Comparison of ENCODE assay signal across 25 cellular contexts in the genomic region with DNA sequence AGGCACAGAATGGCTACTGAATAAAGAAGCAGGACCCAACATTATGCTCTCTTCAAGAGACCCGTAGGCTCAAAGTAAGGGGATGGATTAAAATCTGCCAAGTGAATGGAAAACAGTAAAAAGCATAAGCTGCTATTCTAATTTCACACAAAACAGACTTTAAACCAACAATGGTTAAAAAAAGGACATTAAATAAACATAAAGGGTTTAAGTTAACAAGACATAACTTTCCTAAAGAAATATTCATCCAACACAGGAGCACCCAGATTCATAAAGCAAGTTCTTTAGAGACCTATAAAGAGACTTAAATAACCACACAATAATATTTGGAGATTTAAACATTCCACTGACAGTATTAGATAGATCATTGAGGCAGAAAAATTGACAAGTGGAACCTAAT.
"Had no signal": no experiment of that assay in that cellular context is flagged by ENCODE, and none has a peak within 500 bp of the region (broad histone marks: within the 10 kb centered on the region; RNA-seq: fewer than 3 reads in every experiment).

No MANE protein-coding gene starts in this region.

- H3K27me3 ChIP-seq: stomach, suprapubic skin, testis, thyroid gland, tibial artery, tibial nerve, transverse colon, upper lobe of left lung, upper lobe of right lung, uterus, vagina had no signal

- H3K36me3 ChIP-seq: stomach, suprapubic skin, thoracic aorta, thyroid gland, tibial artery, tibial nerve, transverse colon, upper lobe of left lung, upper lobe of right lung, uterus, vagina had no signal

- H3K9me3 ChIP-seq: suprapubic skin, testis, thoracic aorta, thyroid gland, transverse colon, upper lobe of left lung, upper lobe of right lung, vagina had no signal

- FAIRE-seq: urothelium cell line had no signal

- DNase-seq: stimulated activated CD4-positive, alpha-beta T cell treated with anti-CD3 and anti-CD28 coated beads, Interleukin-2, amount 100 ng/mL, for 48 hours; stimulated activated CD4-positive, alpha-beta T cell treated with anti-CD3 and anti-CD28 coated beads, Interleukin-4, amount 100 ng/mL, for 1 hour; stimulated activated CD4-positive, alpha-beta T cell treated with anti-CD3 and anti-CD28 coated beads, Interleukin-4, amount 100 ng/mL, for 24 hours; stimulated activated CD4-positive, alpha-beta T cell treated with anti-CD3 and anti-CD28 coated beads, Interleukin-4, amount 100 ng/mL, for 4 hours; stimulated activated CD8-positive, alpha-beta memory T cell treated with anti-CD3 and anti-CD28 coated beads, Interleukin-4, amount 100 ng/mL, for 48 hours; stimulated activated naive B cell treated with anti-CD40 and anti-IgM and Interleukin-4, amounts not matched to agents 10 μg/mL and 1 μg/mL and 100 μg/mL, for 72 hours; stimulated activated naive CD4-positive, alpha-beta T cell; stimulated activated naive CD4-positive, alpha-beta T cell treated with Interleukin-2 at 50 U/mL for 16 hours; stimulated activated naive CD8-positive, alpha-beta T cell treated with anti-CD3 and anti-CD28 coated beads, Interleukin-15, amount 100 ng/mL, for 72 hours; stimulated activated naive CD8-positive, alpha-beta T cell treated with anti-CD3 and anti-CD28 coated beads, Interleukin-15, Interleukin-2, amounts not matched to agents 100 U/mL and 50 U/mL, for 24 hours; stomach; substantia nigra; testis; thyroid gland; tibial artery; transverse colon; trophoblast cell; upper lobe of right lung; uterus had no signal

- H3K27ac ChIP-seq: stomach, suprapubic skin, testis, thoracic aorta, thyroid gland, tibial artery, tibial nerve, transverse colon, upper lobe of left lung, upper lobe of right lung, uterus, vagina had no signal

- H3K4me3 ChIP-seq: stomach, suprapubic skin, testis, thoracic aorta, thyroid gland, tibial artery, tibial nerve, transverse colon, upper lobe of left lung, upper lobe of right lung, uterus, vagina had no signal

- H3K4me1 ChIP-seq: stomach, suprapubic skin, testis, thyroid gland, tibial artery, tibial nerve, transverse colon, upper lobe of left lung, upper lobe of right lung, uterus, vagina had no signal
